1 cellular context compared by ENCODE assay signal in genomic region chrX:75038925-75039324, GRCh38.
TF ChIP-seq lines count a peak whose summit lies in the region.

No MANE protein-coding gene starts in this region.

TF ChIP-seq in K562, 482 proteins besides CTCF, POLR2A, EP300 and RAD21 (continued from another document):
- no peak for TF ChIP-seq THAP12 (CRISPR knock-in tag; IDR thresholded peaks at IDR 0.05)
- TF ChIP-seq IRF2 (CRISPR knock-in tag; IDR thresholded peaks at IDR 0.05): no peak
- no peak for TF ChIP-seq BRF1 (IDR thresholded peaks at IDR 0.05; ENCODE audit: borderline replicate concordance, extremely low read depth, insufficient read length)
